In genomic region chr18:23162473-23162872, GRCh38 we compare ENCODE assay signal across 13 cellular contexts. TPM values are rescaled to one million over a fixed set of nuclear protein-coding genes. Genes with fewer than 3 reads are reported as not detected.
DNase-seq lines count a peak whose midpoint lies in the region; ATAC-seq and TF ChIP-seq lines count a peak whose summit lies in the region.
"Had no signal": no experiment of that assay in that cellular context is flagged by ENCODE, and none has a peak within 500 bp of the region (broad histone marks: within the 10 kb centered on the region; RNA-seq: fewer than 3 reads in every experiment).

No MANE protein-coding gene starts in this region.

- no peak overlapping the region for H2BK15ac ChIP-seq in mesendoderm (replicated peaks; ENCODE audit: low read depth)

- H3K4me3 Mint-ChIP-seq in effector memory CD8-positive, alpha-beta T cell: no peak overlapping the region
- H3K4me3 Mint-ChIP-seq in activated T-helper 1 cell treated with anti-CD3 and anti-CD28 coated beads, Interleukin-12 subunit alpha, Interleukin-12 subunit beta, Interleukin-2, Interleukin-4 antibody, amounts not matched to agents 30 ng/mL and 10 ng/mL and 1 ng/mL, durations not matched to agents 14 hours and 24 hours and 36 hours: no peak overlapping the region
- H3K4me3 Mint-ChIP-seq: CD14-positive monocyte; CD8-positive, alpha-beta T cell had no signal

- whole genome bisulfite sequencing in mesendoderm (ENCODE audit: extremely low coverage, insufficient coverage, low lambda C conversion rate): no CpG with 5 or more reads among the region's 6 CpGs
- 88 to 89% methylated on average over 6 of the region's 6 CpGs for WGBS in lower leg skin, 2 donors

- H3K4me3 ChIP-seq in KMS-11 (IDR thresholded peaks at IDR 0.05; ENCODE audit: insufficient read depth, low read depth, low read length) (no peak overlapping the region), mesendoderm (ENCODE audit: low read length) (no peak overlapping the region), lower leg skin (ENCODE audit: low read depth, poor library complexity, severe bottlenecking) (no peak overlapping the region)

- H3K4me1 ChIP-seq in KMS-11 (ENCODE audit: low read depth, poor library complexity, severe bottlenecking): peaks cover 72% of the 10 kb centered on the region
- H3K4me1 ChIP-seq in mesendoderm (ENCODE audit: control insufficient read depth, low read depth, low read length): no peaks in the 10 kb centered on the region

- H3K4me1 Mint-ChIP-seq in effector memory CD8-positive, alpha-beta T cell (ENCODE audit: low read depth in 2 of 2): no peaks in the 10 kb centered on the region
- H3K4me1 Mint-ChIP-seq in activated T-helper 1 cell treated with anti-CD3 and anti-CD28 coated beads, Interleukin-12 subunit alpha, Interleukin-12 subunit beta, Interleukin-2, Interleukin-4 antibody, amounts not matched to agents 30 ng/mL and 10 ng/mL and 1 ng/mL, durations not matched to agents 14 hours and 24 hours and 36 hours (ENCODE audit: low read depth): no peaks in the 10 kb centered on the region
- H3K4me1 Mint-ChIP-seq: CD14-positive monocyte had no signal

- H3K27ac ChIP-seq in KMS-11 (peak overlapping the region; percentile 1; the same call in 1 of the 2 replicates), mesendoderm (ENCODE audit: low read depth, low read length) (no peak overlapping the region)

- no peak overlapping the region for H2BK120ac ChIP-seq in mesendoderm (ENCODE audit: low read depth, low read length)

- H4K8ac ChIP-seq in mesendoderm (ENCODE audit: low read depth, low read length): no peak overlapping the region

- H3K18ac ChIP-seq in mesendoderm (ENCODE audit: low read length): no peak overlapping the region

- no peaks in the 10 kb centered on the region for H3K36me3 Mint-ChIP-seq in effector memory CD8-positive, alpha-beta T cell (ENCODE audit: insufficient read depth)
- H3K36me3 Mint-ChIP-seq in activated T-helper 1 cell treated with anti-CD3 and anti-CD28 coated beads, Interleukin-12 subunit alpha, Interleukin-12 subunit beta, Interleukin-2, Interleukin-4 antibody, amounts not matched to agents 30 ng/mL and 10 ng/mL and 1 ng/mL, durations not matched to agents 14 hours and 24 hours and 36 hours (ENCODE audit: low read depth): no peaks in the 10 kb centered on the region
- H3K36me3 Mint-ChIP-seq: CD14-positive monocyte; CD8-positive, alpha-beta T cell had no signal

- H2AK5ac ChIP-seq in mesendoderm (ENCODE audit: low read length): no peak overlapping the region

- H3K36me3 ChIP-seq in KMS-11 (ENCODE audit: insufficient read depth) (peaks cover 4% of the 10 kb centered on the region; the same call in 1 of the 2 replicates), mesendoderm (ENCODE audit: control insufficient read depth, insufficient read depth, low read length) (no peaks in the 10 kb centered on the region)

- ATAC-seq in effector memory CD8-positive, alpha-beta T cell (replicated peaks): no peak
- no peak for ATAC-seq in GM18520 (IDR thresholded peaks at IDR 0.05; ENCODE audit: unreplicated experiment)
- ATAC-seq: CD8-positive, alpha-beta T cell had no signal

- peak overlapping the region; percentile 2 to 9 for H3K27ac Mint-ChIP-seq in effector memory CD8-positive, alpha-beta T cell
- H3K27ac Mint-ChIP-seq in activated T-helper 1 cell treated with anti-CD3 and anti-CD28 coated beads, Interleukin-12 subunit alpha, Interleukin-12 subunit beta, Interleukin-2, Interleukin-4 antibody, amounts not matched to agents 30 ng/mL and 10 ng/mL and 1 ng/mL, durations not matched to agents 14 hours and 24 hours and 36 hours: no peak overlapping the region
- H3K27ac Mint-ChIP-seq: CD14-positive monocyte; CD8-positive, alpha-beta T cell had no signal

- intact Hi-C loops in lower leg skin (cut with DNase I; ENCODE audit: low total_unique reads): no loop called here
- intact Hi-C loops in activated T-helper 1 cell treated with anti-CD3 and anti-CD28 coated beads, Interleukin-12 subunit alpha, Interleukin-12 subunit beta, Interleukin-2, Interleukin-4 antibody, amounts not matched to agents 30 ng/mL and 10 ng/mL and 1 ng/mL, durations not matched to agents 14 hours and 24 hours and 36 hours (cut with micrococcal nuclease): no loop called here

- peaks cover 17 to 24% of the 10 kb centered on the region in 2 donors for H3K27me3 Mint-ChIP-seq in effector memory CD8-positive, alpha-beta T cell
- peaks cover 2% of the 10 kb centered on the region for H3K27me3 Mint-ChIP-seq in activated T-helper 1 cell treated with anti-CD3 and anti-CD28 coated beads, Interleukin-12 subunit alpha, Interleukin-12 subunit beta, Interleukin-2, Interleukin-4 antibody, amounts not matched to agents 30 ng/mL and 10 ng/mL and 1 ng/mL, durations not matched to agents 14 hours and 24 hours and 36 hours (ENCODE audit: insufficient read depth)

- peak overlapping the region; percentile 19 for H3K56ac ChIP-seq in mesendoderm (ENCODE audit: low read length)

- no peaks in the 10 kb centered on the region for H3K9me3 Mint-ChIP-seq in effector memory CD8-positive, alpha-beta T cell
- H3K9me3 Mint-ChIP-seq in activated T-helper 1 cell treated with anti-CD3 and anti-CD28 coated beads, Interleukin-12 subunit alpha, Interleukin-12 subunit beta, Interleukin-2, Interleukin-4 antibody, amounts not matched to agents 30 ng/mL and 10 ng/mL and 1 ng/mL, durations not matched to agents 14 hours and 24 hours and 36 hours: no peaks in the 10 kb centered on the region
- H3K9me3 Mint-ChIP-seq: CD14-positive monocyte; CD8-positive, alpha-beta T cell had no signal

- H4K20me1 ChIP-seq in KMS-11 (ENCODE audit: insufficient read depth): peaks cover 29% of the 10 kb centered on the region

- no peak overlapping the region for H3K4me2 ChIP-seq in KMS-11
- no peak overlapping the region for H3K4me2 ChIP-seq in mesendoderm (ENCODE audit: low read length)

- DNase-seq in effector memory CD8-positive, alpha-beta T cell: no peak
- DNase-seq in mesendoderm: no peak
- DNase-seq in lower leg skin (ENCODE audit: low spot score in 2 of 2): no peak
- DNase-seq in A172 (ENCODE audit: low spot score): no peak
- DNase-seq in activated T-helper 1 cell treated with anti-CD3 and anti-CD28 coated beads, Interleukin-12 subunit alpha, Interleukin-12 subunit beta, Interleukin-2, Interleukin-4 antibody, amounts not matched to agents 30 ng/mL and 10 ng/mL and 1 ng/mL, durations not matched to agents 14 hours and 24 hours and 36 hours (ENCODE audit: low spot score): no peak
- DNase-seq: CD8-positive, alpha-beta T cell; COR-L47; DMS153; DND-41; GF-D8 had no signal

- no peak overlapping the region for H3K23ac ChIP-seq in mesendoderm (ENCODE audit: low read length)

- H2BK5ac ChIP-seq in mesendoderm (ENCODE audit: low read length): no peak overlapping the region

- H3K27me3 ChIP-seq in KMS-11 (ENCODE audit: insufficient read depth, low read depth) (no peaks in the 10 kb centered on the region), mesendoderm (ENCODE audit: insufficient read depth, low read length, poor library complexity) (no peaks in the 10 kb centered on the region)

- no peak overlapping the region for H4K5ac ChIP-seq in mesendoderm (ENCODE audit: low read length)

- H3K79me1 ChIP-seq in mesendoderm (ENCODE audit: low read length): peaks cover 17% of the 10 kb centered on the region

- no peak for TF ChIP-seq POLR2A in lower leg skin (IDR thresholded peaks at IDR 0.05)

- H3K4ac ChIP-seq in mesendoderm (ENCODE audit: low read depth, low read length): no peak overlapping the region

- H3K79me2 ChIP-seq in KMS-11 (ENCODE audit: insufficient read depth, low read depth) (peaks cover 99% of the 10 kb centered on the region), mesendoderm (ENCODE audit: control insufficient read depth, insufficient read depth, low read length) (peaks cover 17% of the 10 kb centered on the region)

- H2AFZ ChIP-seq in KMS-11 (ENCODE audit: low read depth): no peak overlapping the region

- H3K9ac ChIP-seq in KMS-11 (no peak overlapping the region), mesendoderm (ENCODE audit: low read length) (no peak overlapping the region)

- TF ChIP-seq CTCF in KMS-11 (conservative IDR thresholded peaks at IDR 0.05; ENCODE audit: low read depth, low read length): no peak
- no peak for TF ChIP-seq CTCF in lower leg skin (IDR thresholded peaks at IDR 0.05)

RNA-seq across cellular contexts. Expression of gene CABLES1, which starts 27.2 kb away (rescaled TPM):
- 15.9 TPM for polyA plus RNA-seq in mesendoderm (2013, experiment 1 of 2)
- 16.6 TPM for polyA plus RNA-seq in mesendoderm (2013, experiment 2 of 2)
- 10 to 100 TPM; 15.0 to 52.5 (median 27.5) TPM for total RNA-seq in lower leg skin
- 7.1 and 11.3 TPM in 2 replicates for total RNA-seq in A172 (2014; rRNA removed; shearing (Covaris generic))
- total RNA-seq in activated T-helper 1 cell treated with anti-CD3 and anti-CD28 coated beads, Interleukin-12 subunit alpha, Interleukin-12 subunit beta, Interleukin-2, Interleukin-4 antibody, amounts not matched to agents 30 ng/mL and 10 ng/mL and 1 ng/mL, durations not matched to agents 14 hours and 24 hours and 36 hours: 3.1 and 3.2 TPM in 2 replicates
